ENCODE assay signal across 8 cellular contexts in the genomic region with DNA sequence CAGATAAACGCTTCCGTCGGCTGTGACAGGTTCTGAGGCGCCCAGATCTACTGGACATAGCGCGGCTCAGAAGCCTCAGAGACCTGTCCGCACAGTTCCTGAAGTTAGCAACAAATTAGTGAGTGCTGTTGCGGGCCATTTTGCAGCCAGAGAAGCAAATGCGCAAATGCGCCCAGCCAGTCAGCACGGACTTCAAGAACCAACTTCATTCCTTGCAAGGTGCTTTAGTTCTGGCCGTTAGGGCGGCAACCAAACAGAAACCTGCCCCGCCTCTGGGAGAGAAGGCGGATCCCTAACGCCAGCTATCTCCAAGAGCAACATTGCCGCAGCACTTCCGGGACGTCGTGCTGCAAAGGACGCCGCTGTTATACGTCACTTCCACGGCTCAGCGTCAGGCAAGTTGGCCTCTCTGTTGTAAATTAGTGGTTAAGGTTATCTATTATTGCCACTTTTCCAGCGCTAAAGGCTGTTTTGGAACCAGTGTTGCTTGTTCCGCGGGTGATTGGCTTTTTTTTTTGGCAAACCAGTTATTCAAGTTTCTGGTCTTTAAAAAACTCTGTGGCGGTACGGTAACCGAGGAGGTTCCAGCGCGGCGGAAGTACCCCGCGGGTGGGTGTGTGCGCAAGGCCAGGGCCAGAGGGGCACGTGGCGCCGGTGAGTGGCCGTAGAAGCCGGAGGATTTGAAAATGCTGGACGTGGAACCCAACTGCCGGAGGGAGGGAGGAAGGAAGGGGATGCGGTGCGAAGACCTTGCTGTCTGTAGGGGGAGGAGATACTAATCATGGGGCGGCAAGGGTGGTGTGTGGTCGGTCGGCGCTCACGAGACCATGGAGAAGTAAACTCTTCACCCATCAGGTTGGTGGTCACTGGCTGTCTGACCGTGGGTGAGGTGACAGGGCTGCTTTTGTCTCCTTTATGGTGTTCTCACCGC. TPM values are rescaled to one million over a fixed set of nuclear protein-coding genes. Genes with fewer than 3 reads are reported as not detected.
DNase-seq lines count a peak whose midpoint lies in the region; ATAC-seq, FAIRE-seq and TF ChIP-seq lines count a peak whose summit lies in the region.

A gene (plus strand): TSS at position 612 of the 931 bp plus-strand sequence. CDS start 403 bp downstream, outside the sequence.

- no peak for TF ChIP-seq CTCF in GM13976 (IDR thresholded peaks at IDR 0.05; ENCODE audit: borderline replicate concordance, control extremely low read depth, extremely low read depth, insufficient read depth, missing control alignments)
- TF ChIP-seq CTCF in left ventricle myocardium inferior (IDR thresholded peaks at IDR 0.05; ENCODE audit: borderline replicate concordance), result no peak
- no peak for TF ChIP-seq CTCF in progenitor cell of endocrine pancreas (IDR thresholded peaks at IDR 0.05; ENCODE audit: unreplicated experiment)

- H3K36me3 ChIP-seq in left ventricle myocardium inferior, result peaks cover 11% of the 10 kb centered on the region

- H3K4me3 Mint-ChIP-seq in progenitor cell of endocrine pancreas (ENCODE audit: low read depth), result peak within 1 kb of the TSS; percentile 97

- no peaks in the 10 kb centered on the region for H3K27me3 ChIP-seq in left ventricle myocardium inferior (ENCODE audit: low read depth)

- intact Hi-C loops in T-helper 1 cell treated with Interleukin-12 subunit alpha and Interleukin-12 subunit beta and Interleukin-4 antibody, amounts not matched to agents 30 ng/mL and 1 ng/mL, for 36 hours (cut with micrococcal nuclease), result loop anchor here (1.0 to 10.0 kb wide), 19 partner anchors 11 to 1883 kb away; a partner anchor contains a TSS
- intact Hi-C loops in left ventricle myocardium inferior (cut with micrococcal nuclease), result no loop called here

- H3K27ac Mint-ChIP-seq in progenitor cell of endocrine pancreas, result peak within 1 kb of the TSS; percentile 97

- no peaks in the 10 kb centered on the region for H3K9me3 Mint-ChIP-seq in progenitor cell of endocrine pancreas (ENCODE audit: low read depth)

- peak within 1 kb of the TSS; percentile 92 for H3K4me3 ChIP-seq in left ventricle myocardium inferior

- H3K36me3 Mint-ChIP-seq in progenitor cell of endocrine pancreas (ENCODE audit: insufficient read depth), result peaks cover 11% of the 10 kb centered on the region

- in situ Hi-C loops in GM13976 (cut with MboI; ENCODE audit: low sequenced_read_pairs, unreplicated experiment), result no loop called here

- H3K9me3 ChIP-seq in left ventricle myocardium inferior (replicated peaks), result no peaks in the 10 kb centered on the region

- peak within 1 kb of the TSS; percentile 90 for H3K27ac ChIP-seq in left ventricle myocardium inferior (replicated peaks)

- DNase-seq in GM13976 (ENCODE audit: low spot score) (peak; percentile 93), NCI-H146 treated with DMSO at 0.1 percent for 48 hours (lab: John Stamatoyannopoulos, UW; ENCODE audit: unreplicated experiment) (peak; percentile 59), amniotic epithelial cell (ENCODE audit: low read depth) (peak; percentile 95), left ventricle myocardium inferior (peak; percentile 87), progenitor cell of endocrine pancreas (ENCODE audit: low spot score, unreplicated experiment) (peak; percentile 71), urothelium cell line (ENCODE audit: low spot score) (peak; percentile 93)

- H3K4me1 Mint-ChIP-seq in progenitor cell of endocrine pancreas (ENCODE audit: low read depth), result peaks cover 21% of the 10 kb centered on the region

- ATAC-seq in HG02870 (IDR thresholded peaks at IDR 0.05; ENCODE audit: unreplicated experiment), result peak; percentile 99

- FAIRE-seq in urothelium cell line (lab: Jason Lieb, UNC), result peak; percentile 56

- peaks cover 32% of the 10 kb centered on the region for H3K4me1 ChIP-seq in left ventricle myocardium inferior

- H3K27me3 Mint-ChIP-seq in progenitor cell of endocrine pancreas, result no peaks in the 10 kb centered on the region

RNA-seq across cellular contexts. Expression of the gene that starts here (rescaled TPM):
- total RNA-seq in T-helper 1 cell treated with Interleukin-12 subunit alpha and Interleukin-12 subunit beta and Interleukin-4 antibody, amounts not matched to agents 30 ng/mL and 1 ng/mL, for 36 hours, result 27.7 and 29.1 TPM in 2 replicates
- total RNA-seq in left ventricle myocardium inferior (8.6 TPM), progenitor cell of endocrine pancreas (25.7 and 25.9 TPM in 2 replicates)

Comparison
In these comparisons a context has a peak if more than half of its experiments do, and no peak if none do; other contexts are left out.
1. Peak in every context shown above with its lines: DNase-seq, ATAC-seq, H3K4me3 ChIP-seq and H3K27ac ChIP-seq.